1 cellular context compared by ENCODE assay signal in genomic region chr12:108517288-108518100, GRCh38.
A peak's percentile ranks its signal among the peaks of the same experiment; 100 is the strongest.
TF ChIP-seq lines count a peak whose summit lies in the region.

No MANE protein-coding gene starts in this region.

TF ChIP-seq in GM12878, 131 proteins besides CTCF, POLR2A, EP300 and RAD21:
- no peak for TF ChIP-seq CBX3 (IDR thresholded peaks at IDR 0.05; ENCODE audit: borderline replicate concordance, low read depth)
- no peak for TF ChIP-seq BRCA1 (IDR thresholded peaks at IDR 0.05; ENCODE audit: low read depth, low read length)
- peak; percentile 13; the same call in 1 of the 2 replicates for TF ChIP-seq POLR2AphosphoS5 (IDR thresholded peaks at IDR 0.05; ENCODE audit: low read length)
